Comparison of ENCODE assay signal across 9 cellular contexts in the genomic region with DNA sequence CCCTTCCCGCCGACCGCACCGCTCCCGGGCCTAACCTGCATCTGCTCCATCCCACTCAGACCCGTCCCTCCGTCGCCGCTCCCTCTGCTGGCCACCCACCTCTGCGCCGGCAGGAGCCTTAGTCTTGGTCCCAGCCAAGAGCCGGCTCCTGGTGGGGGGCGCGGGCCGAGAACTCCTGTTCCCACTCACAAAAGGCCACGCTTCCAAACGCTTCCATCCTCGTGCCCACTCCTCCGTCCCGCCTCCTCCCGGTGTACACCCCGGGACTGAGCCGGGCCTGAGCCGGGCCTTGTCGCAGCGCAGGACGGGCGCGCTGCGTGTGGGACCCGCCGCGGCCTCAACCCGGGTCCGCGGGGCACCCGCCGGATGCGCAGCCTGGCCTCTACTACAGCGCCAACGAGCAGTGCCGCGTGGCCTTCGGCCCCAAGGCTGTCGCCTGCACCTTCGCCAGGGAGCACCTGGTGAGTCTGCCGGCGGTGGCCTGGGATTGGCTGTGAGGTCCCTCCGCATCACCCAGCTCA. TPM values are rescaled to one million over a fixed set of nuclear protein-coding genes. Genes with fewer than 3 reads are reported as not detected.
DNase-seq lines count a peak whose midpoint lies in the region; ATAC-seq and TF ChIP-seq lines count a peak whose summit lies in the region.
"Had no signal": no experiment of that assay in that cellular context is flagged by ENCODE, and none has a peak within 500 bp of the region (broad histone marks: within the 10 kb centered on the region; RNA-seq: fewer than 3 reads in every experiment).

No MANE protein-coding gene starts in this region.

- no peaks in the 10 kb centered on the region for H3K27me3 Mint-ChIP-seq in Caco-2 (ENCODE audit: insufficient read depth, unreplicated experiment)
- H3K27me3 Mint-ChIP-seq in nephron (ENCODE audit: low read depth) = peaks cover 31% of the 10 kb centered on the region

- 6% methylated on average over 49 of the region's 49 CpGs for WGBS in HUES64

- H3K27ac Mint-ChIP-seq in Caco-2 (ENCODE audit: unreplicated experiment) (no peak overlapping the region), nephron (no peak overlapping the region)

- H3K9me3 ChIP-seq in Caco-2 = no peaks in the 10 kb centered on the region
- 0 out of 2 replicates have a peak, but pooled peaks cover 2% of the 10 kb centered on the region for H3K9me3 ChIP-seq in HUES64 (ENCODE audit: insufficient read depth, low read depth, low read length)

- H3K9ac ChIP-seq in HUES64 (ENCODE audit: low read depth, low read length) = no peak overlapping the region

- H3K4me3 ChIP-seq in Caco-2 (ENCODE audit: low read depth, low read length) = no peak overlapping the region
- peak overlapping the region; percentile 53 for H3K4me3 ChIP-seq in HUES64 (ENCODE audit: low read length)

- no peak for ATAC-seq in HG03025 (IDR thresholded peaks at IDR 0.05; ENCODE audit: low FRiP score, unreplicated experiment)

- no TSS peak for BruUV-seq in Caco-2 (replicated peaks; lab: Mats Ljungman, UMichigan)

- H3K4me1 Mint-ChIP-seq in Caco-2 (ENCODE audit: low read depth, unreplicated experiment) (no peaks in the 10 kb centered on the region), nephron (no peaks in the 10 kb centered on the region)

- intact Hi-C loops in Caco-2 (cut with micrococcal nuclease; ENCODE audit: unreplicated experiment) = no loop called here

- H3K27ac ChIP-seq in HUES64 (ENCODE audit: low read depth, low read length) = no peak overlapping the region
- H3K27ac ChIP-seq: dorsolateral prefrontal cortex had no signal

- CTCF ChIA-PET in Caco-2 (lab: Charles Lee) = no interaction called here

- H3K4me1 ChIP-seq in Caco-2 (peaks cover 7% of the 10 kb centered on the region; the same call in 1 of the 2 replicates), HUES64 (ENCODE audit: insufficient read depth, low read length) (no peaks in the 10 kb centered on the region)

- H3K36me3 ChIP-seq in Caco-2 (ENCODE audit: control insufficient read depth, insufficient read depth, low read length) (no peaks in the 10 kb centered on the region), HUES64 (ENCODE audit: insufficient read depth, low read length) (0 out of 2 replicates have a peak, but pooled peaks cover 4% of the 10 kb centered on the region)

- POLR2A ChIA-PET in Caco-2 (lab: Charles Lee) = no interaction called here

- H3K4me3 Mint-ChIP-seq in Caco-2 (ENCODE audit: unreplicated experiment) = peak overlapping the region; percentile 63
- peak overlapping the region in 2 of 3 experiments; percentile 52 to 74 for H3K4me3 Mint-ChIP-seq in nephron

- H3K27me3 ChIP-seq in Caco-2 (replicated peaks; ENCODE audit: control insufficient read depth, insufficient read depth, low read length) (no peaks in the 10 kb centered on the region), HUES64 (ENCODE audit: insufficient read depth, low read length) (peaks cover 20% of the 10 kb centered on the region)

- H3K36me3 Mint-ChIP-seq in Caco-2 (ENCODE audit: insufficient read depth, unreplicated experiment) (no peaks in the 10 kb centered on the region), nephron (ENCODE audit: low read depth) (peaks cover 4% of the 10 kb centered on the region)

- TF ChIP-seq CTCF in Caco-2 (IDR thresholded peaks at IDR 0.05; ENCODE audit: insufficient read depth in 1 of 2, low read depth in 1 of 2, low read length in 1 of 2, severe bottlenecking in 1 of 2, unreplicated experiment in 1 of 2) (peak; percentile 13 to 19), nephron (IDR thresholded peaks at IDR 0.05; ENCODE audit: unreplicated experiment in 3 of 3) (peak; percentile 19 to 40 (median 29))

- DNase-seq in Caco-2 = peak in 1 of 2 experiments; percentile 55
- DNase-seq in ecto neural progenitor cell (ENCODE audit: low spot score) = peak; percentile 86
- no peak for DNase-seq in pons (ENCODE audit: low spot score)
- DNase-seq in effector CD4-positive, alpha-beta T cell = no peak
- no peak for DNase-seq in middle frontal gyrus (ENCODE audit: extremely low spot score, low spot score)

- H3K9me3 Mint-ChIP-seq in Caco-2 (ENCODE audit: unreplicated experiment) (no peaks in the 10 kb centered on the region), nephron (no peaks in the 10 kb centered on the region)

RNA-seq across cellular contexts. Expression of a gene that starts 7.5 kb away (rescaled TPM):
- 5.3 and 6.2 TPM in 2 replicates for total RNA-seq in Caco-2 (2022)
- 2.3 TPM for polyA plus RNA-seq in HUES64 (2013, experiment 1 of 2)
- 4.4 TPM for polyA plus RNA-seq in HUES64 (2013, experiment 2 of 2)

RNA-seq across cellular contexts. Expression of a gene that starts 11.9 kb away (rescaled TPM):
- total RNA-seq in Caco-2 (2022) = 43.6 and 44.1 TPM in 2 replicates
- 27.1 TPM for polyA plus RNA-seq in HUES64 (2013, experiment 1 of 2)
- polyA plus RNA-seq in HUES64 (2013, experiment 2 of 2) = 23.2 TPM

RNA-seq across cellular contexts. Expression of a gene that starts 30.1 kb away (rescaled TPM):
- 26.0 and 27.0 TPM in 2 replicates for total RNA-seq in Caco-2 (2022)
- 12.7 TPM for polyA plus RNA-seq in HUES64 (2013, experiment 1 of 2)
- 13.3 TPM for polyA plus RNA-seq in HUES64 (2013, experiment 2 of 2)

RNA-seq across cellular contexts. Expression of a gene that starts 49.2 kb away (rescaled TPM):
- total RNA-seq in Caco-2 (2022) = 7.1 and 8.4 TPM in 2 replicates
- polyA plus RNA-seq in HUES64 (2013, experiment 1 of 2) = 15.8 TPM
- polyA plus RNA-seq in HUES64 (2013, experiment 2 of 2) = 13.8 TPM

RNA-seq across cellular contexts. Expression of a gene that starts 53.5 kb away (rescaled TPM):
- 3.4 and 4.1 TPM in 2 replicates for total RNA-seq in Caco-2 (2022)
- not detected for polyA plus RNA-seq in HUES64 (2013, experiment 1 of 2)
- 0.51 TPM for polyA plus RNA-seq in HUES64 (2013, experiment 2 of 2)
